26 cellular contexts compared by ENCODE assay signal in the genomic region with DNA sequence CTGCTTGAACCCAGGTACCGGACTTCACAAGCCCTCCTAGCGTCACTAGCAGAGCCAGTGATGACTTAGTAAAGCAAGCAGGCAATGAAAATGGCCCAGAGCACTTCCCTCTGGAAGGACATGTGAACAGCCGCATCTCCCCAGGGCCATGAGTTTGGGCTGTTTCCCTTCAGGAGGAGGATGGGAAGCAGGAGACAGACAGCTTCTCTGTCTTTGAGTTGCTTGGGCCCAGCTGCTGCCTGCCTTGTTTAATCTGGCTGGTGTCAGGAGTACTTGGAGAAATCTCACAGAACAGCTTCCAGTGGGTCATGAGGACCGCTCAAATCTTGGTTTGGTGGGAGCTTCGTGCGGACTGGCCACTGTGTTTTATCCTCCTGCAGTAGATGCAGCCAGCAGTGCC. TPM values are rescaled to one million over a fixed set of nuclear protein-coding genes. Genes with fewer than 3 reads are reported as not detected.
"Had no signal": no experiment of that assay in that cellular context is flagged by ENCODE, and none has a peak within 500 bp of the region (broad histone marks: within the 10 kb centered on the region; RNA-seq: fewer than 3 reads in every experiment).

No MANE protein-coding gene starts in this region.

- H3K79me2 ChIP-seq: hepatocyte had no signal

- H3K4me3 Mint-ChIP-seq: mesothelial cell of epicardium; naive thymus-derived CD4-positive, alpha-beta T cell; natural killer cell treated with Interleukin-12 subunit alpha and Interleukin-12 subunit beta and Interleukin-15 and Interleukin-18, amount 100 ng/mL, for 72 hours; stimulated activated effector memory CD8-positive, alpha-beta T cell treated with anti-CD3 and anti-CD28 coated beads, Interleukin-12 subunit alpha, Interleukin-12 subunit beta, amount 100 ng/mL, for 72 hours; stimulated activated naive CD8-positive, alpha-beta T cell treated with anti-CD3 and anti-CD28 coated beads, Interleukin-15, Interleukin-2, amounts not matched to agents 100 ng/mL and 50 ng/mL, for 24 hours; type B pancreatic cell had no signal

- DNase-seq: islet precursor cell; mesendoderm; naive thymus-derived CD4-positive, alpha-beta T cell; nucleus accumbens; pancreas; posterior cingulate gyrus; retina; right lobe of liver; small intestine; spleen; stimulated activated CD4-positive, alpha-beta T cell treated with anti-CD3 and anti-CD28 coated beads, Interleukin-4, amount 100 ng/mL, for 24 hours; stimulated activated naive CD4-positive, alpha-beta T cell; tibial artery; uterus had no signal

- H3K4me1 ChIP-seq: prostate gland, uterus had no signal

- H2AFZ ChIP-seq: hepatocyte had no signal

- H3K36me3 ChIP-seq: pancreas, prostate gland, right lobe of liver, spleen, suprapubic skin, thoracic aorta, tibial artery, uterus had no signal

- H3K9me3 Mint-ChIP-seq: mesothelial cell of epicardium; naive thymus-derived CD4-positive, alpha-beta T cell; natural killer cell treated with Interleukin-12 subunit alpha and Interleukin-12 subunit beta and Interleukin-15 and Interleukin-18, amount 100 ng/mL, for 72 hours; stimulated activated effector memory CD8-positive, alpha-beta T cell treated with anti-CD3 and anti-CD28 coated beads, Interleukin-12 subunit alpha, Interleukin-12 subunit beta, amount 100 ng/mL, for 72 hours; stimulated activated naive CD8-positive, alpha-beta T cell treated with anti-CD3 and anti-CD28 coated beads, Interleukin-15, Interleukin-2, amounts not matched to agents 100 ng/mL and 50 ng/mL, for 24 hours; type B pancreatic cell had no signal

- H3K36me3 Mint-ChIP-seq: mesothelial cell of epicardium; naive thymus-derived CD4-positive, alpha-beta T cell; natural killer cell treated with Interleukin-12 subunit alpha and Interleukin-12 subunit beta and Interleukin-15 and Interleukin-18, amount 100 ng/mL, for 72 hours; stimulated activated effector memory CD8-positive, alpha-beta T cell treated with anti-CD3 and anti-CD28 coated beads, Interleukin-12 subunit alpha, Interleukin-12 subunit beta, amount 100 ng/mL, for 72 hours; type B pancreatic cell had no signal

- H3K4me3 ChIP-seq: heart right ventricle, hepatocyte, lung, pancreas, prostate gland, right lobe of liver, spleen, suprapubic skin, thoracic aorta, tibial artery, uterus had no signal

- H3K27ac ChIP-seq: heart right ventricle, hepatocyte, pancreas, prostate gland, right lobe of liver, spleen, suprapubic skin, thoracic aorta, tibial artery, uterus had no signal

- H3K27me3 ChIP-seq: heart right ventricle, pancreas, right lobe of liver, suprapubic skin, tibial artery, uterus had no signal

- H3K9me3 ChIP-seq: heart right ventricle, pancreas, prostate gland, right lobe of liver, spleen, suprapubic skin, thoracic aorta, tibial artery, uterus had no signal

- H3K27ac Mint-ChIP-seq: mesothelial cell of epicardium; naive thymus-derived CD4-positive, alpha-beta T cell; natural killer cell treated with Interleukin-12 subunit alpha and Interleukin-12 subunit beta and Interleukin-15 and Interleukin-18, amount 100 ng/mL, for 72 hours; stimulated activated effector memory CD8-positive, alpha-beta T cell treated with anti-CD3 and anti-CD28 coated beads, Interleukin-12 subunit alpha, Interleukin-12 subunit beta, amount 100 ng/mL, for 72 hours; stimulated activated naive CD8-positive, alpha-beta T cell treated with anti-CD3 and anti-CD28 coated beads, Interleukin-15, Interleukin-2, amounts not matched to agents 100 ng/mL and 50 ng/mL, for 24 hours; type B pancreatic cell had no signal

- H3K4me2 ChIP-seq: hepatocyte had no signal

- ATAC-seq: left lobe of liver; naive thymus-derived CD4-positive, alpha-beta T cell; natural killer cell treated with Interleukin-12 subunit alpha and Interleukin-12 subunit beta and Interleukin-15 and Interleukin-18, amount 100 ng/mL, for 72 hours; pancreas; right lobe of liver; stimulated activated effector memory CD8-positive, alpha-beta T cell treated with anti-CD3 and anti-CD28 coated beads, Interleukin-12 subunit alpha, Interleukin-12 subunit beta, amount 100 ng/mL, for 72 hours had no signal

RNA-seq across cellular contexts. Expression of a gene that starts 25.4 kb away (rescaled TPM):
- total RNA-seq: natural killer cell treated with Interleukin-12 subunit alpha and Interleukin-12 subunit beta and Interleukin-15 and Interleukin-18, amount 100 ng/mL, for 72 hours had no signal
